ENCODE assay signal across 2 cellular contexts in the genomic region with DNA sequence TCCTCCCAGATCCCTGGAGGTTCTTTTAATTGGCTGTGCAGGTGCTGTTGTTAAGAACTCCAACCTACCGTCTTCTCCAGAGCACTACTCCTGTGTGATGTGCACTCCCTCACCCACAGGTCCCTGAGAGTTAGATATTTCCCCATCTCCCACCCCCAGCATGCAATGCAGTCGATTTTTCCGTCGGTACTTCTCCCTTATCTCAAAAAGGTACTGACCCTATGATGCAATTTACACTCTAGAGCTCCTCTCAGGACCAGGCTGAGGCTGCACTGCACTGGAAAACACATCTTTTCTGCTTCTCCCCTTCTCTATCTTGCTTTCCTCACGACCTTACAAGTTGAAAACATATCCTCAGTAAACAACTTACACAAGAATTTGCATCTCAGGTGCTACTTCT.
TF ChIP-seq lines count a peak whose summit lies in the region.

No MANE protein-coding gene starts in this region.

TF ChIP-seq in liver, 16 proteins besides CTCF, POLR2A, EP300 and RAD21 (continued from another document):
- TF ChIP-seq REST (IDR thresholded peaks at IDR 0.05) = no peak
- TF ChIP-seq, protein P1, sequence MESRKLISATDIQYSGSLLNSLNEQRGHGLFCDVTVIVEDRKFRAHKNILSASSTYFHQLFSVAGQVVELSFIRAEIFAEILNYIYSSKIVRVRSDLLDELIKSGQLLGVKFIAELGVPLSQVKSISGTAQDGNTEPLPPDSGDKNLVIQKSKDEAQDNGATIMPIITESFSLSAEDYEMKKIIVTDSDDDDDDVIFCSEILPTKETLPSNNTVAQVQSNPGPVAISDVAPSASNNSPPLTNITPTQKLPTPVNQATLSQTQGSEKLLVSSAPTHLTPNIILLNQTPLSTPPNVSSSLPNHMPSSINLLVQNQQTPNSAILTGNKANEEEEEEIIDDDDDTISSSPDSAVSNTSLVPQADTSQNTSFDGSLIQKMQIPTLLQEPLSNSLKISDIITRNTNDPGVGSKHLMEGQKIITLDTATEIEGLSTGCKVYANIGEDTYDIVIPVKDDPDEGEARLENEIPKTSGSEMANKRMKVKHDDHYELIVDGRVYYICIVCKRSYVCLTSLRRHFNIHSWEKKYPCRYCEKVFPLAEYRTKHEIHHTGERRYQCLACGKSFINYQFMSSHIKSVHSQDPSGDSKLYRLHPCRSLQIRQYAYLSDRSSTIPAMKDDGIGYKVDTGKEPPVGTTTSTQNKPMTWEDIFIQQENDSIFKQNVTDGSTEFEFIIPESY (IDR thresholded peaks at IDR 0.05) = no peak
- TF ChIP-seq HNF4A (conservative IDR thresholded peaks at IDR 0.05) = peak; percentile 31 to 43
- TF ChIP-seq HNF4G (IDR thresholded peaks at IDR 0.05) = no peak
- TF ChIP-seq RXRA (IDR thresholded peaks at IDR 0.05) = peak; percentile 35 to 59
- TF ChIP-seq SP1 (IDR thresholded peaks at IDR 0.05) = no peak
- no peak for TF ChIP-seq MAX (IDR thresholded peaks at IDR 0.05)
- TF ChIP-seq, protein P2, sequence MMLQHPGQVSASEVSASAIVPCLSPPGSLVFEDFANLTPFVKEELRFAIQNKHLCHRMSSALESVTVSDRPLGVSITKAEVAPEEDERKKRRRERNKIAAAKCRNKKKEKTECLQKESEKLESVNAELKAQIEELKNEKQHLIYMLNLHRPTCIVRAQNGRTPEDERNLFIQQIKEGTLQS (IDR thresholded peaks at IDR 0.05) = peak; percentile 81
- TF ChIP-seq FOXA2 (IDR thresholded peaks at IDR 0.05) = no peak
- TF ChIP-seq NR2F2 (IDR thresholded peaks at IDR 0.05) = no peak
- TF ChIP-seq FOXA1 (IDR thresholded peaks at IDR 0.05) = no peak
- no peak for TF ChIP-seq YY1 (IDR thresholded peaks at IDR 0.05)

TF ChIP-seq in HepG2, 621 proteins besides CTCF, POLR2A, EP300 and RAD21 (continued from another document):
- TF ChIP-seq, protein P3, sequence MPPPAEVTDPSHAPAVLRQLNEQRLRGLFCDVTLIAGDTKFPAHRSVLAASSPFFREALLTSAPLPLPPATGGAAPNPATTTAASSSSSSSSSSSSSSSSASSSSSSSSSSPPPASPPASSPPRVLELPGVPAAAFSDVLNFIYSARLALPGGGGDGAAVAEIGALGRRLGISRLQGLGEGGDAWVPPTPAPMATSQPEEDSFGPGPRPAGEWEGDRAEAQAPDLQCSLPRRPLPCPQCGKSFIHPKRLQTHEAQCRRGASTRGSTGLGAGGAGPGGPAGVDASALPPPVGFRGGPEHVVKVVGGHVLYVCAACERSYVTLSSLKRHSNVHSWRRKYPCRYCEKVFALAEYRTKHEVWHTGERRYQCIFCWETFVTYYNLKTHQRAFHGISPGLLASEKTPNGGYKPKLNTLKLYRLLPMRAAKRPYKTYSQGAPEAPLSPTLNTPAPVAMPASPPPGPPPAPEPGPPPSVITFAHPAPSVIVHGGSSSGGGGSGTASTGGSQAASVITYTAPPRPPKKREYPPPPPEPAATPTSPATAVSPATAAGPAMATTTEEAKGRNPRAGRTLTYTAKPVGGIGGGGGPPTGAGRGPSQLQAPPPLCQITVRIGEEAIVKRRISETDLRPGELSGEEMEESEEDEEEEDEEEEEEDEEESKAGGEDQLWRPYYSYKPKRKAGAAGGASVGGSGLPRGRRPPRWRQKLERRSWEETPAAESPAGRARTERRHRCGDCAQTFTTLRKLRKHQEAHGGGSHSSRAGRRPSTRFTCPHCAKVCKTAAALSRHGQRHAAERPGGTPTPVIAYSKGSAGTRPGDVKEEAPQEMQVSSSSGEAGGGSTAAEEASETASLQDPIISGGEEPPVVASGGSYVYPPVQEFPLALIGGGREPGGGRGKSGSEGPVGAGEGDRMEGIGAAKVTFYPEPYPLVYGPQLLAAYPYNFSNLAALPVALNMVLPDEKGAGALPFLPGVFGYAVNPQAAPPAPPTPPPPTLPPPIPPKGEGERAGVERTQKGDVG (CRISPR knock-in tag; IDR thresholded peaks at IDR 0.05; ENCODE audit: borderline replicate concordance) = no peak
- TF ChIP-seq SP2 (CRISPR knock-in tag; IDR thresholded peaks at IDR 0.05) = no peak
- TF ChIP-seq IRX3 (CRISPR knock-in tag; IDR thresholded peaks at IDR 0.05; ENCODE audit: borderline replicate concordance, low read depth) = no peak
- TF ChIP-seq NR3C1 (CRISPR knock-in tag; IDR thresholded peaks at IDR 0.05) = no peak
- TF ChIP-seq, protein P4, sequence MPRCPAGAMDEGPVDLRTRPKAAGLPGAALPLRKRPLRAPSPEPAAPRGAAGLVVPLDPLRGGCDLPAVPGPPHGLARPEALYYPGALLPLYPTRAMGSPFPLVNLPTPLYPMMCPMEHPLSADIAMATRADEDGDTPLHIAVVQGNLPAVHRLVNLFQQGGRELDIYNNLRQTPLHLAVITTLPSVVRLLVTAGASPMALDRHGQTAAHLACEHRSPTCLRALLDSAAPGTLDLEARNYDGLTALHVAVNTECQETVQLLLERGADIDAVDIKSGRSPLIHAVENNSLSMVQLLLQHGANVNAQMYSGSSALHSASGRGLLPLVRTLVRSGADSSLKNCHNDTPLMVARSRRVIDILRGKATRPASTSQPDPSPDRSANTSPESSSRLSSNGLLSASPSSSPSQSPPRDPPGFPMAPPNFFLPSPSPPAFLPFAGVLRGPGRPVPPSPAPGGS (CRISPR knock-in tag; IDR thresholded peaks at IDR 0.05) = no peak
- TF ChIP-seq ZSCAN30 (CRISPR knock-in tag; IDR thresholded peaks at IDR 0.05) = no peak
- TF ChIP-seq, protein P5, sequence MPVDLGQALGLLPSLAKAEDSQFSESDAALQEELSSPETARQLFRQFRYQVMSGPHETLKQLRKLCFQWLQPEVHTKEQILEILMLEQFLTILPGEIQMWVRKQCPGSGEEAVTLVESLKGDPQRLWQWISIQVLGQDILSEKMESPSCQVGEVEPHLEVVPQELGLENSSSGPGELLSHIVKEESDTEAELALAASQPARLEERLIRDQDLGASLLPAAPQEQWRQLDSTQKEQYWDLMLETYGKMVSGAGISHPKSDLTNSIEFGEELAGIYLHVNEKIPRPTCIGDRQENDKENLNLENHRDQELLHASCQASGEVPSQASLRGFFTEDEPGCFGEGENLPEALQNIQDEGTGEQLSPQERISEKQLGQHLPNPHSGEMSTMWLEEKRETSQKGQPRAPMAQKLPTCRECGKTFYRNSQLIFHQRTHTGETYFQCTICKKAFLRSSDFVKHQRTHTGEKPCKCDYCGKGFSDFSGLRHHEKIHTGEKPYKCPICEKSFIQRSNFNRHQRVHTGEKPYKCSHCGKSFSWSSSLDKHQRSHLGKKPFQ (CRISPR knock-in tag; IDR thresholded peaks at IDR 0.05; ENCODE audit: insufficient replicate concordance) = no peak
- no peak for TF ChIP-seq TRAFD1 (CRISPR knock-in tag; IDR thresholded peaks at IDR 0.05; ENCODE audit: borderline replicate concordance)
- TF ChIP-seq TBP (CRISPR knock-in tag; IDR thresholded peaks at IDR 0.05) = no peak
- TF ChIP-seq, protein P6, sequence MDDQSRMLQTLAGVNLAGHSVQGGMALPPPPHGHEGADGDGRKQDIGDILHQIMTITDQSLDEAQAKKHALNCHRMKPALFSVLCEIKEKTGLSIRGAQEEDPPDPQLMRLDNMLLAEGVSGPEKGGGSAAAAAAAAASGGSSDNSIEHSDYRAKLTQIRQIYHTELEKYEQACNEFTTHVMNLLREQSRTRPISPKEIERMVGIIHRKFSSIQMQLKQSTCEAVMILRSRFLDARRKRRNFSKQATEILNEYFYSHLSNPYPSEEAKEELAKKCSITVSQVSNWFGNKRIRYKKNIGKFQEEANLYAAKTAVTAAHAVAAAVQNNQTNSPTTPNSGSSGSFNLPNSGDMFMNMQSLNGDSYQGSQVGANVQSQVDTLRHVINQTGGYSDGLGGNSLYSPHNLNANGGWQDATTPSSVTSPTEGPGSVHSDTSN (CRISPR knock-in tag; IDR thresholded peaks at IDR 0.05; ENCODE audit: borderline replicate concordance) = no peak
- no peak for TF ChIP-seq RBM39 (IDR thresholded peaks at IDR 0.05; ENCODE audit: low read depth, low read length, poor library complexity, severe bottlenecking)
- no peak for TF ChIP-seq TCF12 (IDR thresholded peaks at IDR 0.05)
- no peak for TF ChIP-seq TCF12 (CRISPR knock-in tag; IDR thresholded peaks at IDR 0.05)
- no peak for TF ChIP-seq ARID3A (IDR thresholded peaks at IDR 0.05; ENCODE audit: low read depth, low read length)
